ENCODE assay signal across 8 cellular contexts in the genomic region with DNA sequence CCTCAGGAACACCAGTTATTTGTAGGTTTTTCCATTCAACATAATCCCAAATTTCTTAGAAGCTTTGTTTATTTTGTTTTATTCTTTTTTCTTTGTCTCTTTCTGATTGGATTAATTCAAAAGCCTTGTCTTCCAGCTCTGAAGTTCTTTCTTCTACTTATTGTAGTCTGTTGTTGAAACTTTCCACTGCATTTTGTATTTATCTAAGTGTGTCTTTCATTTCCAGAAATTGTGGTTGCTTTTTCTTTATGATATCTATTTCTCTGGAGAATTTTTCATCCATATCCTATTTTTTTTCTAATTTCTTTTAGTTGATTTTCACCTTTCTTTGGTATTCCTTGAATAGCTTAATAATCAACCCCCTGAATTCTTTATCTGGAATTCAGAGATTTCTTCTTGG. TPM values are rescaled to one million over a fixed set of nuclear protein-coding genes. Genes with fewer than 3 reads are reported as not detected.
"Had no signal": no experiment of that assay in that cellular context is flagged by ENCODE, and none has a peak within 500 bp of the region (broad histone marks: within the 10 kb centered on the region; RNA-seq: fewer than 3 reads in every experiment).

No MANE protein-coding gene starts in this region.

- DNase-seq: GDM1, GF-D8 had no signal

- FAIRE-seq: GM12878, GM12891, GM12892, GM18507, GM19239 had no signal

- ATAC-seq: GM12878 had no signal

- H3K4me3 ChIP-seq: GM12878 had no signal

RNA-seq across cellular contexts. Expression of a gene that starts 58.5 kb away (rescaled TPM):
- total RNA-seq: G401 had no signal
